In the genomic region with DNA sequence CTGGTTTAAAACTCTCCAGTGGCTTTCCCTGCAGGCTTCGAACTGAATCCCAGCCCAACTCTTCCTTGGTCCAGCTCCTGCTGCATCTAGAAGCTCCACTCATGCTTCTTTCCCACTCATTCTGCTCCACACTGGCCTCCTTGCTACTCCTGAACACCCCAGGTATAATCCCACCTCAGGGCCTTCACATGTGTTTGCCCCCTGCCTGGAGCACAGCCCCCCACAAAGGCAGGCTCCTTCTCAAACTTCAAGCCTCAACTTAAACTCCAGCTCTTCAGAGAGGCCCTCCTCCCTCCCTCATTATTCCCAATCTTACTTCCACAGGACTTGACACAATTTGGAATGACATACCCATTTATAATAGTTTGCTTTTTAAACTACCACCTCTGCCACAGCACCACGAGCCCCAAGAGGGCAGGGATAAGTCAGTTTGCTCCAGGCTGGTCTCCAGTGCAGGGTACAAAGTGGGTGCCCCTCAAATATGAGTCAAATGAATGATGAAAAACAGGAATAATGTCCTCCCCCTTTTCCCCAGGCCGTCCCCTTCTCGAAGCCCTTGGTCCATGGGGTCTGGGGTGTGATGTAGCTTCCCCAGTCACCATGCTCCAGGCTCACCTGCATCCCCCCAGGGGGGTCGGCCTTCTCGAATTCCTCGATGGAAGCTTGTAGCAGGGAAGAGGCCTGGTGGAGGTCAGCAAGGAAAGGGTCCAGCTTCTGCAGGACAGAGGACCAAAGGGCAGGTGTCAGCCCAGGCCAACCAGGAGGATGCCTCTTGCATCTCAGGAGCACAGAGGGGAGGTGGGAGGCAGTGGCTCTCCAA, we compare ENCODE assay signal across 15 cellular contexts. TPM values are rescaled to one million over a fixed set of nuclear protein-coding genes. Genes with fewer than 3 reads are reported as not detected.
DNase-seq lines count a peak whose midpoint lies in the region; ATAC-seq and TF ChIP-seq lines count a peak whose summit lies in the region.
"Had no signal": no experiment of that assay in that cellular context is flagged by ENCODE, and none has a peak within 500 bp of the region (broad histone marks: within the 10 kb centered on the region; RNA-seq: fewer than 3 reads in every experiment).

No MANE protein-coding gene starts in this region.

- in situ Hi-C loops in Panc1 (cut with HindIII; ENCODE audit: low pct_unique_long_range_greater_than_20kb, low sequenced_read_pairs) = no loop called here

- H3K27me3 Mint-ChIP-seq in nephron (ENCODE audit: low read depth) = peaks cover 4% of the 10 kb centered on the region

- POLR2A ChIA-PET in Panc1 (lab: Charles Lee) = interaction anchor here (0.6 kb wide), 1 partner anchor 57 kb away, joined by 4 read pairs; no protein-coding TSS in a partner anchor

- no TSS peak for BruUV-seq in Panc1 (replicated peaks; lab: Mats Ljungman, UMichigan)

- ATAC-seq in left cardiac atrium (no peak), Panc1 (no peak), upper lobe of right lung (no peak), GM18907 (IDR thresholded peaks at IDR 0.05; ENCODE audit: unreplicated experiment) (no peak)
- ATAC-seq: activated naive CD8-positive, alpha-beta T cell treated with anti-CD3 and anti-CD28 coated beads, Interleukin-2, amount 50 U/mL, for 24 hours had no signal

- H3K9me3 ChIP-seq in Panc1 (ENCODE audit: control insufficient read depth, insufficient read depth, low read depth, low read length) (no peaks in the 10 kb centered on the region), upper lobe of right lung (no peaks in the 10 kb centered on the region)
- H3K9me3 ChIP-seq: SK-N-SH, suprapubic skin had no signal

- intact Hi-C loops in cardiac septum (cut with DNase I) (loop anchor here (1.0 to 10.0 kb wide), 3 partner anchors 99 to 658 kb away; no protein-coding TSS in a partner anchor), left cardiac atrium (cut with DNase I) (loop anchor here (2.0 to 5.0 kb wide), 4 partner anchors 51 to 661 kb away; no protein-coding TSS in a partner anchor), Panc1 (cut with micrococcal nuclease; ENCODE audit: unreplicated experiment) (loop anchor here (1.0 to 5.0 kb wide), 2 partner anchors 151 to 166 kb away; no protein-coding TSS in a partner anchor), upper lobe of right lung (cut with DNase I) (no loop called here)

- no peak overlapping the region for H3K4me3 Mint-ChIP-seq in nephron
- H3K4me3 Mint-ChIP-seq: activated B cell treated with CpG ODN at 0.5 μM for 24 hours; activated naive CD8-positive, alpha-beta T cell treated with anti-CD3 and anti-CD28 coated beads, Interleukin-2, amount 50 U/mL, for 24 hours; naive B cell had no signal

- TF ChIP-seq CTCF in Panc1 (IDR thresholded peaks at IDR 0.05) (peak; percentile 71), nephron (IDR thresholded peaks at IDR 0.05; ENCODE audit: unreplicated experiment in 3 of 3) (peak in 1 of 3 experiments; percentile 30), upper lobe of right lung (IDR thresholded peaks at IDR 0.05) (peak; percentile 2)

- H3K9me3 Mint-ChIP-seq in nephron = no peaks in the 10 kb centered on the region
- H3K9me3 Mint-ChIP-seq: activated B cell treated with CpG ODN at 0.5 μM for 24 hours; activated naive CD8-positive, alpha-beta T cell treated with anti-CD3 and anti-CD28 coated beads, Interleukin-2, amount 50 U/mL, for 24 hours; naive B cell had no signal

- H3K36me3 ChIP-seq in Panc1 (ENCODE audit: control insufficient read depth, insufficient read depth, low read length) (no peaks in the 10 kb centered on the region), upper lobe of right lung (no peaks in the 10 kb centered on the region)
- H3K36me3 ChIP-seq: suprapubic skin had no signal

- H3K4me1 ChIP-seq in Panc1 (ENCODE audit: control insufficient read depth, insufficient read depth, low read length) (peaks cover 4% of the 10 kb centered on the region), upper lobe of right lung (no peaks in the 10 kb centered on the region)

- H3K36me3 Mint-ChIP-seq in nephron (ENCODE audit: low read depth) = no peaks in the 10 kb centered on the region
- H3K36me3 Mint-ChIP-seq: naive B cell had no signal

- H3K4me3 ChIP-seq in Panc1 (ENCODE audit: low read depth in 2 of 2, low read length in 2 of 2) = no peak overlapping the region
- no peak overlapping the region for H3K4me3 ChIP-seq in upper lobe of right lung
- H3K4me3 ChIP-seq: suprapubic skin had no signal

- CTCF ChIA-PET in Panc1 (lab: Charles Lee) = interaction anchor here (0.6 to 0.7 kb wide), 2 partner anchors 165 to 167 kb away, joined by 3 read pairs; no protein-coding TSS in a partner anchor

- no peak overlapping the region for H3K27ac ChIP-seq in Panc1 (ENCODE audit: low read length)
- H3K27ac ChIP-seq in upper lobe of right lung = no peak overlapping the region
- H3K27ac ChIP-seq: suprapubic skin had no signal

- peak overlapping the region in 2 of 3 experiments; percentile 12 to 57 for H3K27ac Mint-ChIP-seq in nephron
- H3K27ac Mint-ChIP-seq: activated B cell treated with CpG ODN at 0.5 μM for 24 hours; activated naive CD8-positive, alpha-beta T cell treated with anti-CD3 and anti-CD28 coated beads, Interleukin-2, amount 50 U/mL, for 24 hours had no signal

- DNase-seq in cardiac septum (ENCODE audit: low spot score) = peak; percentile 33
- DNase-seq in left cardiac atrium = no peak
- no peak for DNase-seq in Panc1 (ENCODE audit: low read depth, low spot score)
- peak; percentile 40 for DNase-seq in upper lobe of right lung
- DNase-seq in activated T-cell treated with anti-CD3 and anti-CD28 coated beads, Interleukin-2, amount 50 U/mL, for 1 hour = no peak
- DNase-seq in RKO (ENCODE audit: low spot score) = no peak
- DNase-seq: NCI-H2107, NCI-H446 treated with DMSO at 0.1 percent for 48 hours had no signal

- H3K27me3 ChIP-seq in Panc1 (ENCODE audit: control insufficient read depth, insufficient read depth, low read length) (no peaks in the 10 kb centered on the region), upper lobe of right lung (no peaks in the 10 kb centered on the region)
- H3K27me3 ChIP-seq: suprapubic skin had no signal

- H3K4me1 Mint-ChIP-seq in nephron = peaks cover 9% of the 10 kb centered on the region
- H3K4me1 Mint-ChIP-seq: activated naive CD8-positive, alpha-beta T cell treated with anti-CD3 and anti-CD28 coated beads, Interleukin-2, amount 50 U/mL, for 24 hours had no signal

RNA-seq across cellular contexts. Expression of a gene that starts 37.4 kb away (rescaled TPM):
- 7.0 TPM for total RNA-seq in cardiac septum
- total RNA-seq in left cardiac atrium = 1 to 10 TPM; 8.0 to 8.1 TPM
- 0.08 TPM for total RNA-seq in Panc1 (2021; ENCODE audit: unreplicated experiment)
- polyA plus RNA-seq in Panc1 (2012; ENCODE audit: insufficient read length) = 0.21 TPM
- 2.3 TPM for total RNA-seq in upper lobe of right lung
- total RNA-seq: activated B cell treated with CpG ODN at 0.5 μM for 24 hours had no signal

RNA-seq across cellular contexts. Expression of a gene that starts 58.1 kb away (rescaled TPM):
- 792 TPM for total RNA-seq in cardiac septum
- total RNA-seq in left cardiac atrium = 100 to 1,000 TPM; 383 to 695 TPM
- 113 TPM for total RNA-seq in Panc1 (2021; ENCODE audit: unreplicated experiment)
- polyA plus RNA-seq in Panc1 (2012; ENCODE audit: insufficient read length) = 205 TPM
- 562 TPM for total RNA-seq in upper lobe of right lung

Comparison
In these comparisons a context has a peak if more than half of its experiments do, and no peak if none do; other contexts are left out.
1. DNase-seq: peak in cardiac septum (single experiment) and upper lobe of right lung (single experiment); none in left cardiac atrium (single experiment), Panc1 (single experiment), activated T-cell treated with anti-CD3 and anti-CD28 coated beads, Interleukin-2, amount 50 U/mL, for 1 hour (single experiment) and RKO (single experiment).